Comparison of ENCODE assay signal across 22 cellular contexts in the genomic region with DNA sequence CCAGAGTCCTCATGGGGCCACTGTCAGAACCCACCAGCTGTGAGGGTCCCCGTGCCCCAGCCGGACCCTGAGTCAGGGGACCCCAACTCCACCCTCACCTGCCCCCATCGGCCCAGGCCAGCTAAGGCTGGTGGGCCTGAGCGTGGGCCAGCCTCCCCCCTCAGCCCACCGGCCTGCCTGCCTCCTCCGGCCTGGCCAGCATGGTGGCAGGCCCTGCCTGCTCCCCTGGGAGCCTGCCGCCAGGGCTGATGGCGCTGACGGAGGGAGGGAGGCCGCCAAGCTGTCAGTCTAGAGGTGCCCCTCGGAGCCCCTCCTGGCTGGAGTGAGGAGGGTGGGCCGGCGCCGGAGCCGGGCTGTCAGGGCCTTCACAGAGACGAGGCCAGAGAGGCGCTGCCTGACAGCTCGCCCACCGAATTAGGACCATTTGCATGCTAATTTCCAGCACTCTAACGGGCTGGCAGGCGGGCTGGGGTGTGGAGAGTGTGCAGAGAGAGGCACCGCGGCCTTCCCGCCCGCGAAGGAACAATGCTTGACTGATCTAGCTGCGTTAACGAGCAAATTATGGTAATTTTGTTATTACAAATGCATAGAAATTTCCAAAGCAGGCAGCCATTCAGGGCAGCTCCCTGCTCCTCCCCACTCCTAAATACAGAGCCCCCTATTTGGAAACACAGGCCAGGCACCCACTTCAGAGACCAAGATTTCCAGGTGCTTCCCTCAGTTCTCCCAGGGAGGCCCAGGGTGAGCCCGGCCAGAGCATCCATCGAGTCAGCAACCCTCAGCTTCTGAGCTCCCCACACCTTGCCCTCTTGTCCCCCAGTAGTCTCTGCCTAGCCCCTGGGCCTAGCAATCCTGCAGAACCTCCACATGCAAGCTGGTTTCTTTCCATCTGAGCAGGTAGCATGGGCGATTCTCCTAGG.
DNase-seq lines count a peak whose midpoint lies in the region; ATAC-seq and TF ChIP-seq lines count a peak whose summit lies in the region.
"Had no signal": no experiment of that assay in that cellular context is flagged by ENCODE, and none has a peak within 500 bp of the region (broad histone marks: within the 10 kb centered on the region; RNA-seq: fewer than 3 reads in every experiment).

No MANE protein-coding gene starts in this region.

- H3K23me2 ChIP-seq in H9 (ENCODE audit: insufficient read length, low read depth, low read length, poor library complexity, severe bottlenecking): no peaks in the 10 kb centered on the region

- H3K14ac ChIP-seq in H9 (ENCODE audit: insufficient read depth, low read length): no peak overlapping the region

- H3K79me2 ChIP-seq in H9 (ENCODE audit: insufficient read depth, low read length): no peaks in the 10 kb centered on the region

- H3K4me1 ChIP-seq in H9 (ENCODE audit: insufficient read depth, low read length) (0 out of 2 replicates have a peak, but pooled peaks cover 2% of the 10 kb centered on the region), iPS-20b (ENCODE audit: insufficient read depth, low read length) (peaks cover 6% of the 10 kb centered on the region; the same call in 1 of the 2 replicates)
- no peaks in the 10 kb centered on the region for H3K4me1 ChIP-seq in CD8-positive, alpha-beta memory T cell (ENCODE audit: insufficient read depth, low read length)
- H3K4me1 ChIP-seq: breast epithelium, psoas muscle had no signal

- H2BK120ac ChIP-seq in H9 (ENCODE audit: low read depth, low read length, poor library complexity, severe bottlenecking): no peak overlapping the region

- H2BK20ac ChIP-seq in H9 (ENCODE audit: low read depth, low read length, poor library complexity, severe bottlenecking): no peak overlapping the region

- peaks cover 75% of the 10 kb centered on the region for H3K27me3 Mint-ChIP-seq in H9 (ENCODE audit: low read depth)
- peaks cover 9 to 25% of the 10 kb centered on the region in 2 donors for H3K27me3 Mint-ChIP-seq in CD8-positive, alpha-beta memory T cell

- H3K27ac Mint-ChIP-seq in H9: peak overlapping the region in 1 of 3 experiments; percentile 45; a peak in 1 of 7 replicates
- peak overlapping the region in 1 of 8 donors; percentile 17 for H3K27ac Mint-ChIP-seq in CD8-positive, alpha-beta memory T cell
- H3K27ac Mint-ChIP-seq: activated T-helper 2 cell treated with anti-CD3 and anti-CD28 coated beads, Interferon-gamma antibody, Interleukin-2, Interleukin-4, amounts not matched to agents 10 μg/mL and 5 μg/mL and 100 μg/mL, durations not matched to agents 14 hours and 24 hours and 36 hours; dendritic cell treated with granulocyte-macrophage colony-stimulating factor and Interleukin-4, amounts not matched to agents 40 ng/mL and 50 ng/mL, for 4 days; naive thymus-derived CD8-positive, alpha-beta T cell had no signal

- peaks cover 16 to 40% of the 10 kb centered on the region in 2 experiments for H3K4me1 Mint-ChIP-seq in H9
- no peaks in the 10 kb centered on the region for H3K4me1 Mint-ChIP-seq in CD8-positive, alpha-beta memory T cell

- no peak overlapping the region for H4K5ac ChIP-seq in H9 (ENCODE audit: insufficient read length, low read depth, low read length)

- POLR2A ChIA-PET in CD8-positive, alpha-beta memory T cell (lab: Charles Lee): no interaction called here

- no CpG with 5 or more reads among the region's 31 CpGs for WGBS in H9 (ENCODE audit: extremely low coverage, insufficient read length, low lambda C conversion rate)

- no peaks in the 10 kb centered on the region for H3K27me3 ChIP-seq in H9 (ENCODE audit: insufficient read depth, low read length)
- peaks cover 72% of the 10 kb centered on the region for H3K27me3 ChIP-seq in iPS-20b (ENCODE audit: insufficient read depth, low read length)
- no peaks in the 10 kb centered on the region for H3K27me3 ChIP-seq in CD8-positive, alpha-beta memory T cell (ENCODE audit: insufficient read depth, low read length, poor library complexity, severe bottlenecking)

- no peak overlapping the region for H2BK12ac ChIP-seq in H9 (ENCODE audit: insufficient read length, low read depth, low read length)

- H3K9me3 Mint-ChIP-seq in H9: no peaks in the 10 kb centered on the region; a peak in 1 of 5 replicates
- no peaks in the 10 kb centered on the region for H3K9me3 Mint-ChIP-seq in CD8-positive, alpha-beta memory T cell
- H3K9me3 Mint-ChIP-seq: activated T-helper 2 cell treated with anti-CD3 and anti-CD28 coated beads, Interferon-gamma antibody, Interleukin-2, Interleukin-4, amounts not matched to agents 10 μg/mL and 5 μg/mL and 100 μg/mL, durations not matched to agents 14 hours and 24 hours and 36 hours; dendritic cell treated with granulocyte-macrophage colony-stimulating factor and Interleukin-4, amounts not matched to agents 40 ng/mL and 50 ng/mL, for 4 days; naive thymus-derived CD8-positive, alpha-beta T cell had no signal

- no peak overlapping the region for H4K8ac ChIP-seq in H9 (replicated peaks; ENCODE audit: insufficient read length, low read depth, low read length)

- DNase-seq in H9 (peak; percentile 71), NCI-H69 (lab: John Stamatoyannopoulos, UW) (peak; percentile 73), retina (peak; percentile 85), Ammon's horn (ENCODE audit: low spot score) (no peak)
- no peak for DNase-seq in CD8-positive, alpha-beta memory T cell
- DNase-seq: C1 segment of cervical spinal cord; DMS153; erythroblast; MG63; NCI-H1930; SK-N-SH; stimulated activated CD8-positive, alpha-beta memory T cell treated with anti-CD3 and anti-CD28 coated beads, Interleukin-4, amount 100 ng/mL, for 48 hours; T1000 had no signal

- no peak overlapping the region for H2BK5ac ChIP-seq in H9 (ENCODE audit: insufficient read length, low read length)

- H3K4ac ChIP-seq in H9 (ENCODE audit: low read depth, low read length): no peak overlapping the region

- H3K4me3 Mint-ChIP-seq in H9: peak overlapping the region in 1 of 2 experiments; percentile 49; a peak in 3 of 5 replicates
- H3K4me3 Mint-ChIP-seq in CD8-positive, alpha-beta memory T cell: no peak overlapping the region
- H3K4me3 Mint-ChIP-seq: dendritic cell treated with granulocyte-macrophage colony-stimulating factor and Interleukin-4, amounts not matched to agents 40 ng/mL and 50 ng/mL, for 4 days; naive thymus-derived CD8-positive, alpha-beta T cell had no signal

- H3K36me3 ChIP-seq in iPS-20b (ENCODE audit: insufficient read depth, low read depth, low read length): no peaks in the 10 kb centered on the region
- H3K36me3 ChIP-seq in CD8-positive, alpha-beta memory T cell (ENCODE audit: insufficient read depth, low read length): no peaks in the 10 kb centered on the region
- H3K36me3 ChIP-seq: breast epithelium, MG63 had no signal

- no peak overlapping the region for H3K4me2 ChIP-seq in H9 (ENCODE audit: insufficient read depth, insufficient read length, low read length)
- H3K4me2 ChIP-seq: SK-N-SH, smooth muscle cell had no signal

- H3K9me3 ChIP-seq in H9 (ENCODE audit: control insufficient read depth, low read depth, low read length) (no peaks in the 10 kb centered on the region), iPS-20b (ENCODE audit: insufficient read depth, low read depth, low read length) (no peaks in the 10 kb centered on the region)
- H3K9me3 ChIP-seq in CD8-positive, alpha-beta memory T cell (ENCODE audit: low read length): no peaks in the 10 kb centered on the region
- H3K9me3 ChIP-seq: breast epithelium, MG63, psoas muscle, SK-N-SH had no signal

- H3K56ac ChIP-seq in H9 (ENCODE audit: insufficient read length, low read depth, low read length): no peak overlapping the region

- no peak overlapping the region for H3T11ph ChIP-seq in H9 (ENCODE audit: low read length)

- H4K20me1 ChIP-seq in H9 (ENCODE audit: control insufficient read depth, insufficient read depth, insufficient read length): no peaks in the 10 kb centered on the region

- H2BK15ac ChIP-seq in H9 (ENCODE audit: low read depth, low read length): no peak overlapping the region

- peak overlapping the region; percentile 39; the same call in 1 of the 2 replicates for H3K4me3 ChIP-seq in iPS-20b (ENCODE audit: low read length)
- no peak overlapping the region for H3K4me3 ChIP-seq in CD8-positive, alpha-beta memory T cell (ENCODE audit: low read length)
- H3K4me3 ChIP-seq: breast epithelium, MG63, psoas muscle, smooth muscle cell had no signal

- no peak for ATAC-seq in GM21825 (IDR thresholded peaks at IDR 0.05; ENCODE audit: unreplicated experiment)
- ATAC-seq: naive thymus-derived CD8-positive, alpha-beta T cell; Panc1; psoas muscle had no signal

- no peak overlapping the region for H2AK5ac ChIP-seq in H9 (ENCODE audit: insufficient read length, low read length)

- TF ChIP-seq CTCF in H9 (conservative IDR thresholded peaks at IDR 0.05): no peak

- H3K27ac ChIP-seq in H9 (ENCODE audit: insufficient read length, low read depth, low read length) (no peak overlapping the region), iPS-20b (ENCODE audit: low read length) (no peak overlapping the region)
- no peak overlapping the region for H3K27ac ChIP-seq in CD8-positive, alpha-beta memory T cell (ENCODE audit: low read depth, low read length)
- H3K27ac ChIP-seq: breast epithelium, psoas muscle had no signal

- H3K9ac ChIP-seq in H9 (ENCODE audit: extremely low read depth, insufficient read length, low read length) (no peak overlapping the region), iPS-20b (ENCODE audit: low read depth, low read length) (no peak overlapping the region)
- H3K9ac ChIP-seq: SK-N-SH had no signal

- no peak overlapping the region for H3K23ac ChIP-seq in H9 (ENCODE audit: insufficient read length, low read depth, low read length)

- no peak overlapping the region for H2AFZ ChIP-seq in H9 (ENCODE audit: low read length)

- H3K36me3 Mint-ChIP-seq in H9 (ENCODE audit: insufficient read depth in 1 of 3, low read depth in 3 of 3): no peaks in the 10 kb centered on the region
- H3K36me3 Mint-ChIP-seq in CD8-positive, alpha-beta memory T cell: no peaks in the 10 kb centered on the region
- H3K36me3 Mint-ChIP-seq: naive thymus-derived CD8-positive, alpha-beta T cell had no signal

- no peak overlapping the region for H3K18ac ChIP-seq in H9 (ENCODE audit: insufficient read length, low read depth, low read length)

- CTCF ChIA-PET in CD8-positive, alpha-beta memory T cell (lab: Charles Lee): interaction anchor here (0.8 kb wide), 1 partner anchor 9 kb away, joined by 5 read pairs; no protein-coding TSS in a partner anchor

- H4K91ac ChIP-seq in H9 (ENCODE audit: insufficient read length, low read depth, low read length): no peak overlapping the region

- no peaks in the 10 kb centered on the region for H3K79me1 ChIP-seq in H9 (ENCODE audit: insufficient read depth, low read depth, low read length, poor library complexity, severe bottlenecking)

Comparison
In these comparisons a context has a peak if more than half of its experiments do, and no peak if none do; other contexts are left out.
1. DNase-seq: peak in H9 (single experiment), NCI-H69 (single experiment) and retina (single experiment); none in Ammon's horn (single experiment) and CD8-positive, alpha-beta memory T cell (0 of 5).